Comparison of ENCODE assay signal across 8 cellular contexts in genomic region chr20:10603971-10604864, GRCh38.
DNase-seq lines count a peak whose midpoint lies in the region; ATAC-seq and TF ChIP-seq lines count a peak whose summit lies in the region.

No MANE protein-coding gene starts in this region.

- intact Hi-C loops in CD4-positive, alpha-beta T cell (cut with DNase I, micrococcal nuclease), result no loop called here

- H3K27me3 ChIP-seq in CD4-positive, alpha-beta T cell (ENCODE audit: control insufficient read depth, insufficient read depth, low read length), result no peaks in the 10 kb centered on the region

- no peak overlapping the region for H3K27ac ChIP-seq in CD4-positive, alpha-beta T cell (ENCODE audit: low read depth, low read length)

- POLR2A ChIA-PET in CD4-positive, alpha-beta T cell (lab: Charles Lee), result no interaction called here

- peak; percentile 71 for DNase-seq in ACHN
- DNase-seq in NCI-H226, result peak; percentile 49
- DNase-seq in epidermal melanocyte (ENCODE audit: insufficient read length, low spot score), result peak; percentile 74
- peak; percentile 19 for DNase-seq in mucosa of gallbladder (ENCODE audit: low spot score)
- no peak for DNase-seq in activated CD4-positive, CD25-positive, alpha-beta regulatory T cell treated with anti-CD3 and anti-CD28 coated beads, Interleukin-2, amount 50 U/mL, for 72 hours
- no peak for DNase-seq in immature natural killer cell
- no peak for DNase-seq in CD4-positive, alpha-beta T cell
- DNase-seq in DMS53 (lab: John Stamatoyannopoulos, UW), result no peak

- in situ Hi-C loops in ACHN (cut with HindIII; ENCODE audit: low pct_ligation_motif_present, low pct_unique_long_range_greater_than_20kb, low sequenced_read_pairs), result no loop called here

- peaks cover 4 to 33% (median 16%) of the 10 kb centered on the region in 3 donors for H3K36me3 Mint-ChIP-seq in immature natural killer cell
- H3K36me3 Mint-ChIP-seq in CD4-positive, alpha-beta T cell (ENCODE audit: low read depth), result peaks cover 70% of the 10 kb centered on the region

- TF ChIP-seq CTCF in CD4-positive, alpha-beta T cell (IDR thresholded peaks at IDR 0.05), result no peak

- no peaks in the 10 kb centered on the region for H3K9me3 Mint-ChIP-seq in immature natural killer cell
- no peaks in the 10 kb centered on the region for H3K9me3 Mint-ChIP-seq in CD4-positive, alpha-beta T cell

- no peak overlapping the region for H3K4me3 Mint-ChIP-seq in immature natural killer cell
- H3K4me3 Mint-ChIP-seq in CD4-positive, alpha-beta T cell, result no peak overlapping the region

- H3K4me1 Mint-ChIP-seq in immature natural killer cell, result peaks cover 23 to 29% of the 10 kb centered on the region in 2 donors
- H3K4me1 Mint-ChIP-seq in CD4-positive, alpha-beta T cell (ENCODE audit: low read depth), result no peaks in the 10 kb centered on the region

- CTCF ChIA-PET in CD4-positive, alpha-beta T cell (lab: Charles Lee), result no interaction called here

- peaks cover 0 to 2% (median 0%) of the 10 kb centered on the region in 3 donors for H3K27me3 Mint-ChIP-seq in immature natural killer cell (ENCODE audit: low read depth in 3 of 3)
- H3K27me3 Mint-ChIP-seq in CD4-positive, alpha-beta T cell, result no peaks in the 10 kb centered on the region

- no peak for ATAC-seq in CD4-positive, alpha-beta T cell (ENCODE audit: poor library complexity)

- no peak overlapping the region for H3K27ac Mint-ChIP-seq in immature natural killer cell
- no peak overlapping the region for H3K27ac Mint-ChIP-seq in CD4-positive, alpha-beta T cell

- H3K9me3 ChIP-seq in CD4-positive, alpha-beta T cell (ENCODE audit: control insufficient read depth, low read length), result no peaks in the 10 kb centered on the region

Comparison
In these comparisons a context has a peak if more than half of its experiments do, and no peak if none do; other contexts are left out.
1. DNase-seq: peak in ACHN (single experiment), NCI-H226 (single experiment), epidermal melanocyte (single experiment) and mucosa of gallbladder (single experiment); none in activated CD4-positive, CD25-positive, alpha-beta regulatory T cell treated with anti-CD3 and anti-CD28 coated beads, Interleukin-2, amount 50 U/mL, for 72 hours (single experiment), immature natural killer cell (0 of 3), CD4-positive, alpha-beta T cell (0 of 10) and DMS53 (single experiment).